In genomic region chr2:18560797-18561085, GRCh38 we compare ENCODE assay signal across 8 cellular contexts. TPM values are rescaled to one million over a fixed set of nuclear protein-coding genes. Genes with fewer than 3 reads are reported as not detected.
DNase-seq lines count a peak whose midpoint lies in the region; ATAC-seq and TF ChIP-seq lines count a peak whose summit lies in the region.

No MANE protein-coding gene starts in this region.

- DNase-seq in cardiac muscle cell (ENCODE audit: low read depth in 1 of 2, low spot score in 1 of 2) (no peak), left cardiac atrium (no peak), hepatocyte (ENCODE audit: low spot score) (no peak), NK-92 (lab: John Stamatoyannopoulos, UW; ENCODE audit: unreplicated experiment) (no peak), D341Med (ENCODE audit: low spot score) (no peak)

- peak overlapping the region; percentile 87 for H2AFZ ChIP-seq in SU-DHL-6 (ENCODE audit: low read depth, low read length, severe bottlenecking)
- peak overlapping the region; percentile 80 for H2AFZ ChIP-seq in hepatocyte

- H3K9me2 ChIP-seq in SU-DHL-6 (replicated peaks; ENCODE audit: insufficient read depth, low read length) = no peaks in the 10 kb centered on the region
- H3K9me2 ChIP-seq in hepatocyte (replicated peaks; ENCODE audit: insufficient read depth) = no peaks in the 10 kb centered on the region

- peak overlapping the region; percentile 77 for H3K4me2 ChIP-seq in SU-DHL-6 (ENCODE audit: low read depth, low read length, poor library complexity, severe bottlenecking)
- H3K4me2 ChIP-seq in hepatocyte = peak overlapping the region; percentile 74

- H3K36me3 ChIP-seq in cardiac muscle cell = no peaks in the 10 kb centered on the region
- H3K36me3 ChIP-seq in SU-DHL-6 (ENCODE audit: low read length) = peaks cover 18% of the 10 kb centered on the region
- H3K36me3 ChIP-seq in hepatocyte (replicated peaks; ENCODE audit: insufficient read depth, low read depth) = no peaks in the 10 kb centered on the region
- peaks cover 0 to under 1% (median 0%) of the 10 kb centered on the region in 5 donors for H3K36me3 ChIP-seq in subcutaneous abdominal adipose tissue (ENCODE audit: control insufficient read depth in 5 of 5, insufficient read depth in 5 of 5, low read length in 5 of 5)

- H3K9ac ChIP-seq in SU-DHL-6 (ENCODE audit: low read length) (peak overlapping the region; percentile 85), subcutaneous abdominal adipose tissue (ENCODE audit: low read length in 5 of 5) (peak overlapping the region in 4 of 5 donors; percentile 87 to 98 (median 94))

- H3K27me3 ChIP-seq in cardiac muscle cell = no peaks in the 10 kb centered on the region
- no peaks in the 10 kb centered on the region for H3K27me3 ChIP-seq in SU-DHL-6 (ENCODE audit: low read length)
- no peaks in the 10 kb centered on the region for H3K27me3 ChIP-seq in hepatocyte
- H3K27me3 ChIP-seq in subcutaneous abdominal adipose tissue (ENCODE audit: control insufficient read depth in 5 of 5, insufficient read depth in 4 of 5, low read length in 5 of 5) = no peaks in the 10 kb centered on the region

- intact Hi-C loops in left cardiac atrium (cut with DNase I) = no loop called here

- no peak for ATAC-seq in left cardiac atrium
- no peak for ATAC-seq in activated CD4-positive, CD25-positive, alpha-beta regulatory T cell treated with anti-CD3 and anti-CD28 coated beads, Interleukin-2, amount 50 U/mL, for 24 hours

- H3K9me3 ChIP-seq in cardiac muscle cell (ENCODE audit: low read depth) = no peaks in the 10 kb centered on the region
- H3K9me3 ChIP-seq in SU-DHL-6 (ENCODE audit: insufficient read depth, low read length) = no peaks in the 10 kb centered on the region
- peaks cover 4% of the 10 kb centered on the region for H3K9me3 ChIP-seq in hepatocyte (ENCODE audit: low read depth)
- peaks cover 0 to 2% (median 0%) of the 10 kb centered on the region in 5 donors for H3K9me3 ChIP-seq in subcutaneous abdominal adipose tissue (ENCODE audit: control insufficient read depth in 5 of 5, low read length in 5 of 5)

- H3K4me1 ChIP-seq in cardiac muscle cell (ENCODE audit: low read depth) (peaks cover 16% of the 10 kb centered on the region), hepatocyte (ENCODE audit: insufficient read depth) (peaks cover 17% of the 10 kb centered on the region), subcutaneous abdominal adipose tissue (ENCODE audit: control insufficient read depth in 5 of 5, insufficient read depth in 5 of 5, low read length in 5 of 5) (peaks cover 0 to 27% (median 23%) of the 10 kb centered on the region in 5 donors)

- WGBS in hepatocyte (ENCODE audit: low lambda C conversion rate, missing lambda C conversion rate) = 0% methylated on average over 3 of the region's 3 CpGs

- H3K27ac ChIP-seq in cardiac muscle cell = no peak overlapping the region
- H3K27ac ChIP-seq in SU-DHL-6 (ENCODE audit: low read depth, low read length) = no peak overlapping the region
- H3K27ac ChIP-seq in hepatocyte = peak overlapping the region; percentile 97
- peak overlapping the region; percentile 93 for H3K27ac ChIP-seq in subcutaneous abdominal adipose tissue (ENCODE audit: low read depth, low read length)

- H3K4me3 ChIP-seq in cardiac muscle cell (peak overlapping the region; percentile 58), SU-DHL-6 (ENCODE audit: insufficient read depth, low read length, poor library complexity, severe bottlenecking) (peak overlapping the region; percentile 49), hepatocyte (peak overlapping the region; percentile 20), subcutaneous abdominal adipose tissue (ENCODE audit: low read depth in 1 of 5, low read length in 5 of 5) (peak overlapping the region; percentile 74 to 91 (median 82))

- peaks cover 41% of the 10 kb centered on the region for H3K79me2 ChIP-seq in SU-DHL-6 (ENCODE audit: insufficient read depth, low read length)
- peaks cover 37% of the 10 kb centered on the region for H3K79me2 ChIP-seq in hepatocyte

- TF ChIP-seq CTCF in cardiac muscle cell (IDR thresholded peaks at IDR 0.05; ENCODE audit: low read depth, low read length) (no peak), SU-DHL-6 (IDR thresholded peaks at IDR 0.05; ENCODE audit: insufficient read depth, low read length, poor library complexity, severe bottlenecking) (no peak), hepatocyte (IDR thresholded peaks at IDR 0.05; ENCODE audit: poor library complexity) (no peak)

- H3F3A ChIP-seq in SU-DHL-6 (ENCODE audit: insufficient read depth) = no peaks in the 10 kb centered on the region

- H4K20me1 ChIP-seq in SU-DHL-6 (ENCODE audit: low read depth, low read length) = peaks cover 24% of the 10 kb centered on the region
- peaks cover 4% of the 10 kb centered on the region for H4K20me1 ChIP-seq in hepatocyte (ENCODE audit: insufficient read depth, poor library complexity, severe bottlenecking)

RNA-seq across cellular contexts. Expression of gene RDH14, which starts 0.3 kb away (rescaled TPM):
- total RNA-seq in cardiac muscle cell = 58.9 and 64.5 TPM in 2 replicates
- 65.6 and 68.8 TPM in 2 replicates for polyA plus RNA-seq in cardiac muscle cell
- total RNA-seq in left cardiac atrium = 10 to 100 TPM; 35.7 to 39.5 TPM
- 39.5 and 46.5 TPM in 2 replicates for total RNA-seq in hepatocyte
- 38.2 and 49.3 TPM in 2 replicates for polyA plus RNA-seq in hepatocyte

RNA-seq across cellular contexts. Expression of gene NT5C1B, which starts 28.6 kb away (rescaled TPM):
- not detected in 2 replicates for total RNA-seq in cardiac muscle cell
- 0.32 and 1.9 TPM in 2 replicates for polyA plus RNA-seq in cardiac muscle cell
- not detected for total RNA-seq in left cardiac atrium
- not detected in 2 replicates for total RNA-seq in hepatocyte
- 0.22 and 0.51 TPM in 2 replicates for polyA plus RNA-seq in hepatocyte

Comparison
In these comparisons a context has a peak if more than half of its experiments do, and no peak if none do; other contexts are left out.
1. H3K27ac ChIP-seq: peak in hepatocyte (single experiment) and subcutaneous abdominal adipose tissue (single experiment); none in cardiac muscle cell (single experiment) and SU-DHL-6 (single experiment).
2. H3K4me3 ChIP-seq: peak in every context shown above with its lines; median percentile 82 in subcutaneous abdominal adipose tissue; 58 in cardiac muscle cell; 49 in SU-DHL-6; 20 in hepatocyte.